9 cellular contexts compared by ENCODE assay signal in the genomic region with DNA sequence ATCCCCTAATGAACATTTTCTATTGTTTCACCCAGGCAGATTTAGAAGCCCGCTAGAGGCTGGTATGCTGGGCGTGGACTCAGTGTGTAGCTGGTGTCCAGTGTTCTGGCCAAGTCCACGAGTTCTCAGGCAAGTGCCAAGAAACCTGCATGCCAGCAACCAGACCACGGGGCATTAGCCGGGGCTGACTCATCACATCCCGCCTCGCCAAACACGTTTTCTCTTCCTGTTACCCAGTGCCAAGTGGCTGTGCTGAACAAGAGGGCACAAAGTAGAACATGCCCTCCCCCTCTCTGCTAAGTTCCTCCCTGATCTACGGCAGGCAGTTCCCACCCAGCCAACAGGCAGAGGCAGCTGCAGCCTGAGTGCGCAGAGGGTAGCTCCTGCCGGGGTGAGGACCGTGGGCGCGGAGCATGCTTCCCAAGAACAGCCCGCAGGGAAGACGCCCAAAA. TPM values are rescaled to one million over a fixed set of nuclear protein-coding genes. Genes with fewer than 3 reads are reported as not detected.
DNase-seq lines count a peak whose midpoint lies in the region; ATAC-seq and TF ChIP-seq lines count a peak whose summit lies in the region.
"Had no signal": no experiment of that assay in that cellular context is flagged by ENCODE, and none has a peak within 500 bp of the region (broad histone marks: within the 10 kb centered on the region; RNA-seq: fewer than 3 reads in every experiment).

No MANE protein-coding gene starts in this region.

- TF ChIP-seq CTCF in HL-60 (IDR thresholded peaks at IDR 0.05; ENCODE audit: insufficient read depth, low read length) = no peak

- intact Hi-C loops in head of caudate nucleus (cut with DNase I) = loop anchor here (5.0 to 10.0 kb wide), 2 partner anchors 62 to 70 kb away; partner anchors contain the start of gene RPS6KA2

- peak; percentile 77 for DNase-seq in AG08396 (ENCODE audit: low spot score)
- peak; percentile 36 to 73 for DNase-seq in HL-60 (ENCODE audit: low read depth in 1 of 2, low spot score in 1 of 2)
- DNase-seq in UCSD-AML1 (lab: John Stamatoyannopoulos, UW; ENCODE audit: unreplicated experiment) = peak; percentile 25
- DNase-seq in head of caudate nucleus = peak; percentile 78 to 97 (median 88)
- DNase-seq in renal cortical epithelial cell (ENCODE audit: low read depth) = peak; percentile 99
- DNase-seq in iPS-NIHi7 (ENCODE audit: extremely low spot score) = no peak
- no peak for DNase-seq in T-helper 2 cell treated with Interferon-gamma antibody and Interleukin-4, amounts not matched to agents 5 μg/mL and 100 μg/mL, for 36 hours (ENCODE audit: low spot score)

- H3K36me3 Mint-ChIP-seq in T-helper 2 cell treated with Interferon-gamma antibody and Interleukin-4, amounts not matched to agents 5 μg/mL and 100 μg/mL, for 36 hours (ENCODE audit: low read depth) = no peaks in the 10 kb centered on the region

- no peak overlapping the region for H3K4me3 ChIP-seq in HL-60 (replicated peaks; ENCODE audit: insufficient read depth, low read length)
- H3K4me3 ChIP-seq: GM12878 had no signal

- peaks cover 4% of the 10 kb centered on the region for H3K27me3 Mint-ChIP-seq in T-helper 2 cell treated with Interferon-gamma antibody and Interleukin-4, amounts not matched to agents 5 μg/mL and 100 μg/mL, for 36 hours (ENCODE audit: low read depth)

- peaks cover 4% of the 10 kb centered on the region for H3K9me3 Mint-ChIP-seq in T-helper 2 cell treated with Interferon-gamma antibody and Interleukin-4, amounts not matched to agents 5 μg/mL and 100 μg/mL, for 36 hours

- H3K27ac Mint-ChIP-seq in T-helper 2 cell treated with Interferon-gamma antibody and Interleukin-4, amounts not matched to agents 5 μg/mL and 100 μg/mL, for 36 hours = no peak overlapping the region

- no peak for ATAC-seq in HG03469 (IDR thresholded peaks at IDR 0.05; ENCODE audit: unreplicated experiment)
- ATAC-seq: GM12878 had no signal

- H3K4me3 Mint-ChIP-seq in T-helper 2 cell treated with Interferon-gamma antibody and Interleukin-4, amounts not matched to agents 5 μg/mL and 100 μg/mL, for 36 hours = no peak overlapping the region

- no peak overlapping the region for H3K27ac ChIP-seq in HL-60 (replicated peaks)

- no peaks in the 10 kb centered on the region for H3K27me3 ChIP-seq in HL-60 (ENCODE audit: insufficient read depth, poor library complexity, severe bottlenecking)

- H3K4me1 Mint-ChIP-seq in T-helper 2 cell treated with Interferon-gamma antibody and Interleukin-4, amounts not matched to agents 5 μg/mL and 100 μg/mL, for 36 hours (ENCODE audit: low read depth) = peaks cover 4% of the 10 kb centered on the region

RNA-seq across cellular contexts. Expression of gene RAMACL, which starts 29.6 kb away (rescaled TPM):
- total RNA-seq in renal cortical epithelial cell = 0.35 and 0.75 TPM in 2 replicates

Comparison
In these comparisons a context has a peak if more than half of its experiments do, and no peak if none do; other contexts are left out.
1. DNase-seq: peak in AG08396 (single experiment), HL-60 (2 of 2), UCSD-AML1 (single experiment), head of caudate nucleus (42 of 42) and renal cortical epithelial cell (single experiment); none in iPS-NIHi7 (single experiment) and T-helper 2 cell treated with Interferon-gamma antibody and Interleukin-4, amounts not matched to agents 5 μg/mL and 100 μg/mL, for 36 hours (single experiment).